In genomic region chr1:10387611-10388386, GRCh38 we compare ENCODE assay signal across 8 cellular contexts. TPM values are rescaled to one million over a fixed set of nuclear protein-coding genes. Genes with fewer than 3 reads are reported as not detected.
DNase-seq lines count a peak whose midpoint lies in the region; ATAC-seq and TF ChIP-seq lines count a peak whose summit lies in the region.

No MANE protein-coding gene starts in this region.

- DNase-seq in AG04450 (ENCODE audit: low read depth, low spot score) (peak; percentile 41), HT1080 (ENCODE audit: low read depth) (peak; percentile 57), left ventricle myocardium inferior (peak; percentile 50), sciatic nerve (ENCODE audit: low spot score) (peak; percentile 64), NCI-H748 treated with DMSO at 0.1 percent for 48 hours (lab: John Stamatoyannopoulos, UW) (no peak)
- no peak for DNase-seq in activated CD4-positive, alpha-beta memory T cell treated with anti-CD3 and anti-CD28 coated beads for 36 hours

- peak; percentile 33 for TF ChIP-seq CTCF in AG04450 (IDR thresholded peaks at IDR 0.05; ENCODE audit: low read depth, low read length)
- no peak for TF ChIP-seq CTCF in WI38 (IDR thresholded peaks at IDR 0.05; ENCODE audit: low read depth, low read length)
- TF ChIP-seq CTCF in left ventricle myocardium inferior (IDR thresholded peaks at IDR 0.05; ENCODE audit: borderline replicate concordance): no peak

- H3K4me3 ChIP-seq in AG04450 (ENCODE audit: low read depth, low read length) (no peak overlapping the region; the same call in 1 of the 2 replicates), WI38 (ENCODE audit: low read depth, low read length) (peak overlapping the region; percentile 29; the same call in 1 of the 2 replicates), left ventricle myocardium inferior (peak overlapping the region; percentile 25)

- H3K36me3 ChIP-seq in left ventricle myocardium inferior: no peaks in the 10 kb centered on the region

- intact Hi-C loops in left ventricle myocardium inferior (cut with micrococcal nuclease): no loop called here
- intact Hi-C loops in sciatic nerve (cut with DNase I): no loop called here
- intact Hi-C loops in activated CD4-positive, alpha-beta memory T cell treated with anti-CD3 and anti-CD28 coated beads for 36 hours (cut with micrococcal nuclease): no loop called here

- H3K4me3 Mint-ChIP-seq in activated CD4-positive, alpha-beta memory T cell treated with anti-CD3 and anti-CD28 coated beads for 36 hours: no peak overlapping the region

- H3K27ac ChIP-seq in AG04450 (ENCODE audit: low read depth, low read length) (peak overlapping the region; percentile 94), left ventricle myocardium inferior (replicated peaks) (peak overlapping the region; percentile 70)

- peaks cover 20% of the 10 kb centered on the region for H3K4me1 ChIP-seq in left ventricle myocardium inferior

- no peaks in the 10 kb centered on the region for H3K36me3 Mint-ChIP-seq in activated CD4-positive, alpha-beta memory T cell treated with anti-CD3 and anti-CD28 coated beads for 36 hours

- no peaks in the 10 kb centered on the region for H3K27me3 Mint-ChIP-seq in activated CD4-positive, alpha-beta memory T cell treated with anti-CD3 and anti-CD28 coated beads for 36 hours

- no peak overlapping the region for H3K27ac Mint-ChIP-seq in activated CD4-positive, alpha-beta memory T cell treated with anti-CD3 and anti-CD28 coated beads for 36 hours

- ATAC-seq in sciatic nerve: peak; percentile 93
- no peak for ATAC-seq in GM18907 (IDR thresholded peaks at IDR 0.05; ENCODE audit: unreplicated experiment)

- CTCF ChIA-PET in AG04450 (lab: Charles Lee): interaction anchor here (0.7 to 4.0 kb wide), 7 partner anchors 10 to 178 kb away, joined by 3 to 29 read pairs (median 8); partner anchors contain the start of genes CENPS, KIF1B and PGD
- CTCF ChIA-PET in activated CD4-positive, alpha-beta memory T cell treated with anti-CD3 and anti-CD28 coated beads for 36 hours (lab: Charles Lee): interaction anchor here (1.8 kb wide), 1 partner anchor 12 kb away, joined by 5 read pairs; the partner anchor contains the start of gene PGD

- no peaks in the 10 kb centered on the region for H3K9me3 ChIP-seq in AG04450 (ENCODE audit: control insufficient read depth, insufficient read depth, low read length)
- H3K9me3 ChIP-seq in left ventricle myocardium inferior (replicated peaks): no peaks in the 10 kb centered on the region

- peaks cover 3% of the 10 kb centered on the region for H3K4me1 Mint-ChIP-seq in activated CD4-positive, alpha-beta memory T cell treated with anti-CD3 and anti-CD28 coated beads for 36 hours (ENCODE audit: low read depth)

- H3K27me3 ChIP-seq in AG04450 (ENCODE audit: control insufficient read depth, insufficient read depth, low read length) (no peaks in the 10 kb centered on the region), left ventricle myocardium inferior (ENCODE audit: low read depth) (no peaks in the 10 kb centered on the region)

- H3K9me3 Mint-ChIP-seq in activated CD4-positive, alpha-beta memory T cell treated with anti-CD3 and anti-CD28 coated beads for 36 hours: no peaks in the 10 kb centered on the region

- POLR2A ChIA-PET in AG04450 (lab: Yijun Ruan, JAX): interaction anchor here (0.6 to 2.6 kb wide), 5 partner anchors 12 to 48 kb away, joined by 4 to 72 read pairs (median 4); partner anchors contain the start of gene PGD
- POLR2A ChIA-PET in activated CD4-positive, alpha-beta memory T cell treated with anti-CD3 and anti-CD28 coated beads for 36 hours (lab: Charles Lee): no interaction called here

RNA-seq across cellular contexts. Expression of gene PGD, which starts 11.1 kb away (rescaled TPM):
- 155 and 233 TPM in 2 replicates for polyA plus RNA-seq in AG04450 (2011; rRNA removed)
- polyA minus RNA-seq in AG04450 (2011; rRNA and poly(A)+ RNA removed): 211 and 249 TPM in 2 replicates
- 115 and 129 TPM in 2 replicates for total RNA-seq in HT1080 (2014; rRNA removed; shearing (Covaris generic))
- polyA plus RNA-seq in HT1080 (2015; cell fraction: cytosol; rRNA removed): 144 and 187 TPM in 2 replicates
- polyA plus RNA-seq in HT1080 (2015; cell fraction: nucleus; rRNA removed): 198 and 258 TPM in 2 replicates
- 34.2 TPM for total RNA-seq in left ventricle myocardium inferior
- 70.4 TPM for total RNA-seq in sciatic nerve
- 10 to 100 TPM; 94.6 to 96.7 TPM for total RNA-seq in activated CD4-positive, alpha-beta memory T cell treated with anti-CD3 and anti-CD28 coated beads for 36 hours

RNA-seq across cellular contexts. Expression of gene CENPS, which starts 42.4 kb away (rescaled TPM):
- polyA plus RNA-seq in AG04450 (2011; rRNA removed): 10.5 and 11.4 TPM in 2 replicates
- 3.0 and 3.7 TPM in 2 replicates for polyA minus RNA-seq in AG04450 (2011; rRNA and poly(A)+ RNA removed)
- total RNA-seq in HT1080 (2014; rRNA removed; shearing (Covaris generic)): 40.8 and 45.9 TPM in 2 replicates
- polyA plus RNA-seq in HT1080 (2015; cell fraction: cytosol; rRNA removed): 24.6 and 33.4 TPM in 2 replicates
- 3.0 and 10.4 TPM in 2 replicates for polyA plus RNA-seq in HT1080 (2015; cell fraction: nucleus; rRNA removed)
- total RNA-seq in left ventricle myocardium inferior (6.1 TPM), sciatic nerve (12.2 TPM)
- 10 to 100 TPM; 20.0 to 22.7 TPM for total RNA-seq in activated CD4-positive, alpha-beta memory T cell treated with anti-CD3 and anti-CD28 coated beads for 36 hours

Comparison
In these comparisons a context has a peak if more than half of its experiments do, and no peak if none do; other contexts are left out.
1. DNase-seq: peak in AG04450 (single experiment), HT1080 (single experiment), left ventricle myocardium inferior (single experiment) and sciatic nerve (single experiment); none in NCI-H748 treated with DMSO at 0.1 percent for 48 hours (single experiment) and activated CD4-positive, alpha-beta memory T cell treated with anti-CD3 and anti-CD28 coated beads for 36 hours (single experiment).